3 cellular contexts compared by ENCODE assay signal in the genomic region with DNA sequence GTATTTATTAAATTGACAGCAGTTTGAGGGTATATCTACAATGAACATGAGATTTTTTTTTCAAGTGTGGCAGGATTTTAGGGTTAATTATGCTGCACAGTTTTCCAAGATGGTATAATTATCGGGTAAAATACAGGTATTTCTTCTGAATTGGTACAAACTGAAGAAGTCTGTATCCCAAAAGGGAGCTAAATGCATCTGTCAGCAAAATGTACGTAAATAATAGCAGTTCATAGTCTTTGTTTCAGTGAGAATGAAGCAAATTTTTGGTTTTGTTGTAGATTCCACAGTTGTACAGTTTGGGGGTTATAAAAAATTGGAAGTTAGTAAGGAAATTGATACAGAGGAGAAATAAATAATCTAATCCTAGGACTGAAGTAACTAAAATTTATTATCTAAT.
TF ChIP-seq lines count a peak whose summit lies in the region.

No MANE protein-coding gene starts in this region.

TF ChIP-seq in HepG2, 621 proteins besides CTCF, POLR2A, EP300 and RAD21:
- TF ChIP-seq MAFK (conservative IDR thresholded peaks at IDR 0.05 in 1 of 2, IDR thresholded peaks at IDR 0.05 in 1 of 2; ENCODE audit: low read length in 2 of 2): peak; percentile 78 to 91
- TF ChIP-seq MAFF (IDR thresholded peaks at IDR 0.05; ENCODE audit: low read depth, low read length): peak; percentile 90
- TF ChIP-seq PCBP2 (optimal IDR thresholded peaks at IDR 0.05; ENCODE audit: low read depth, low read length, poor library complexity, severe bottlenecking): no peak
- TF ChIP-seq ZFP90 (CRISPR knock-in tag; IDR thresholded peaks at IDR 0.05; ENCODE audit: borderline replicate concordance): no peak

TF ChIP-seq in IMR-90, 13 proteins besides CTCF, POLR2A, EP300 and RAD21:
- TF ChIP-seq MAFK (IDR thresholded peaks at IDR 0.05; ENCODE audit: low read depth, low read length): peak; percentile 91
- TF ChIP-seq FOS (IDR thresholded peaks at IDR 0.05; ENCODE audit: low read depth, low read length): no peak

TF ChIP-seq in K562, 482 proteins besides CTCF, POLR2A, EP300 and RAD21:
- peak; percentile 49 for TF ChIP-seq ZNF316 (IDR thresholded peaks at IDR 0.05)
- TF ChIP-seq ZNF263 (CRISPR knock-in tag; IDR thresholded peaks at IDR 0.05; ENCODE audit: borderline replicate concordance): no peak
- TF ChIP-seq PRPF4 (IDR thresholded peaks at IDR 0.05; ENCODE audit: insufficient read depth, low read depth, low read length, poor library complexity, severe bottlenecking): no peak
- TF ChIP-seq, protein P1, sequence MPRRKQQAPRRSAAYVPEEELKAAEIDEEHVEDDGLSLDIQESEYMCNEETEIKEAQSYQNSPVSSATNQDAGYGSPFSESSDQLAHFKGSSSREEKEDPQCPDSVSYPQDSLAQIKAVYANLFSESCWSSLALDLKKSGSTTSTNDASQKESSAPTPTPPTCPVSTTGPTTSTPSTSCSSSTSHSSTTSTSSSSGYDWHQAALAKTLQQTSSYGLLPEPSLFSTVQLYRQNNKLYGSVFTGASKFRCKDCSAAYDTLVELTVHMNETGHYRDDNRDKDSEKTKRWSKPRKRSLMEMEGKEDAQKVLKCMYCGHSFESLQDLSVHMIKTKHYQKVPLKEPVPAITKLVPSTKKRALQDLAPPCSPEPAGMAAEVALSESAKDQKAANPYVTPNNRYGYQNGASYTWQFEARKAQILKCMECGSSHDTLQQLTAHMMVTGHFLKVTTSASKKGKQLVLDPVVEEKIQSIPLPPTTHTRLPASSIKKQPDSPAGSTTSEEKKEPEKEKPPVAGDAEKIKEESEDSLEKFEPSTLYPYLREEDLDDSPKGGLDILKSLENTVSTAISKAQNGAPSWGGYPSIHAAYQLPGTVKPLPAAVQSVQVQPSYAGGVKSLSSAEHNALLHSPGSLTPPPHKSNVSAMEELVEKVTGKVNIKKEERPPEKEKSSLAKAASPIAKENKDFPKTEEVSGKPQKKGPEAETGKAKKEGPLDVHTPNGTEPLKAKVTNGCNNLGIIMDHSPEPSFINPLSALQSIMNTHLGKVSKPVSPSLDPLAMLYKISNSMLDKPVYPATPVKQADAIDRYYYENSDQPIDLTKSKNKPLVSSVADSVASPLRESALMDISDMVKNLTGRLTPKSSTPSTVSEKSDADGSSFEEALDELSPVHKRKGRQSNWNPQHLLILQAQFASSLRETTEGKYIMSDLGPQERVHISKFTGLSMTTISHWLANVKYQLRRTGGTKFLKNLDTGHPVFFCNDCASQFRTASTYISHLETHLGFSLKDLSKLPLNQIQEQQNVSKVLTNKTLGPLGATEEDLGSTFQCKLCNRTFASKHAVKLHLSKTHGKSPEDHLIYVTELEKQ (CRISPR knock-in tag; IDR thresholded peaks at IDR 0.05): no peak
- TF ChIP-seq MAFF (IDR thresholded peaks at IDR 0.05; ENCODE audit: low read length): peak; percentile 48
- TF ChIP-seq MAFK (IDR thresholded peaks at IDR 0.05; ENCODE audit: low read length): peak; percentile 59; the same call in 1 of the 2 replicates
- TF ChIP-seq CBFB (CRISPR knock-in tag; IDR thresholded peaks at IDR 0.05): no peak
- TF ChIP-seq HDAC1 (IDR thresholded peaks at IDR 0.05): no peak
